In genomic region chr11:57406337-57406904, GRCh38 we compare ENCODE assay signal across 10 cellular contexts. TPM values are rescaled to one million over a fixed set of nuclear protein-coding genes. Genes with fewer than 3 reads are reported as not detected.
DNase-seq lines count a peak whose midpoint lies in the region; ATAC-seq and TF ChIP-seq lines count a peak whose summit lies in the region.
"Had no signal": no experiment of that assay in that cellular context is flagged by ENCODE, and none has a peak within 500 bp of the region (broad histone marks: within the 10 kb centered on the region; RNA-seq: fewer than 3 reads in every experiment).

No MANE protein-coding gene starts in this region.

- H3K27ac ChIP-seq in heart left ventricle = peak overlapping the region in 11 of 12 donors; percentile 33 to 75 (median 69)
- H3K27ac ChIP-seq in brain microvascular endothelial cell = no peak overlapping the region

- peak; percentile 78 for ATAC-seq in HG02970 (IDR thresholded peaks at IDR 0.05; ENCODE audit: low FRiP score, unreplicated experiment)
- ATAC-seq in heart left ventricle = peak; percentile 55 to 93 (median 78)
- ATAC-seq in T-cell (replicated peaks in 1 of 4) = no peak

- H3K27ac Mint-ChIP-seq in T-cell = peak overlapping the region in 1 of 2 donors; percentile 39

- in situ Hi-C loops in brain microvascular endothelial cell (cut with HindIII; ENCODE audit: low pct_ligation_motif_present, low sequenced_read_pairs) = no loop called here

- H3K27me3 ChIP-seq in heart left ventricle (no peaks in the 10 kb centered on the region), brain microvascular endothelial cell (replicated peaks) (no peaks in the 10 kb centered on the region)

- peaks cover 0 to 10% (median 10%) of the 10 kb centered on the region in 3 donors for H3K4me1 Mint-ChIP-seq in T-cell

- peaks cover 4 to 32% (median 22%) of the 10 kb centered on the region in 12 donors for H3K4me1 ChIP-seq in heart left ventricle

- peaks cover 40% of the 10 kb centered on the region for H3K36me3 Mint-ChIP-seq in T-cell

- intact Hi-C loops in heart left ventricle (cut with DNase I) = loop anchor here in 3 of 10 donors (2.0 to 5.0 kb wide), 4 partner anchors 18 to 59 kb away; no protein-coding TSS in a partner anchor

- CTCF ChIA-PET in T-cell (lab: Charles Lee) = no interaction called here

- TF ChIP-seq CTCF in heart left ventricle (IDR thresholded peaks at IDR 0.05) (no peak), brain microvascular endothelial cell (IDR thresholded peaks at IDR 0.05; ENCODE audit: low read depth, low read length, missing control alignments) (no peak)

- H3K9me3 ChIP-seq in heart left ventricle = no peaks in the 10 kb centered on the region

- H3K27me3 Mint-ChIP-seq in T-cell = no peaks in the 10 kb centered on the region

- no peak overlapping the region for H3K4me3 Mint-ChIP-seq in T-cell

- 46 to 53% (median 47%) methylated on average over 4 of the region's 4 CpGs for WGBS in heart left ventricle, 4 donors

- TF ChIP-seq POLR2A in heart left ventricle (IDR thresholded peaks at IDR 0.05) = no peak

- H3K9me3 Mint-ChIP-seq in T-cell = no peaks in the 10 kb centered on the region

- DNase-seq in NOMO-1 treated with DMSO at 0.1 percent for 48 hours (lab: John Stamatoyannopoulos, UW; ENCODE audit: unreplicated experiment) = peak; percentile 9
- DNase-seq in NOMO-1 treated with dmso at 0.1 percent for 144 hours (lab: John Stamatoyannopoulos, UW; ENCODE audit: unreplicated experiment) = no peak
- DNase-seq in UCSD-AML1 (lab: John Stamatoyannopoulos, UW; ENCODE audit: unreplicated experiment) = peak; percentile 71
- peak; percentile 34 to 71 (median 38) for DNase-seq in heart left ventricle
- DNase-seq in T-cell = no peak
- DNase-seq in brain microvascular endothelial cell = no peak
- no peak for DNase-seq in putamen (ENCODE audit: low spot score)

- no peak overlapping the region for H3K4me3 ChIP-seq in heart left ventricle
- H3K4me3 ChIP-seq in brain microvascular endothelial cell (ENCODE audit: low read depth, low read length) = no peak overlapping the region

- POLR2A ChIA-PET in T-cell (lab: Charles Lee) = no interaction called here

- peaks cover 0 to 53% (median 44%) of the 10 kb centered on the region in 9 donors for H3K36me3 ChIP-seq in heart left ventricle
- peaks cover under 1% of the 10 kb centered on the region for H3K36me3 ChIP-seq in brain microvascular endothelial cell (replicated peaks)

RNA-seq across cellular contexts. Expression of gene PRG2, which starts 16.0 kb away (rescaled TPM):
- total RNA-seq in heart left ventricle (under 1 TPM in 4 of 9 donors, not detected in 5; 0.14 to 0.27 (median 0.22) TPM), T-cell (under 1 TPM in 4 of 5 donors, not detected in 1; 0.33 to 0.72 (median 0.39) TPM)
- polyA plus RNA-seq in heart left ventricle = under 1 TPM in 1 of 2 donors, not detected in 1; 0.04 TPM
- total RNA-seq: T-helper 1 cell treated with Interleukin-12 subunit alpha and Interleukin-12 subunit beta and Interleukin-4 antibody, amounts not matched to agents 30 ng/mL and 1 ng/mL, for 36 hours had no signal

RNA-seq across cellular contexts. Expression of gene SLC43A3, which starts 20.5 kb away (rescaled TPM):
- total RNA-seq in heart left ventricle (10 to 100 TPM; 13.5 to 56.9 (median 24.7) TPM), T-cell (10 to 100 TPM in 4 of 5 donors, 1 to 10 TPM in 1; 9.9 to 18.1 (median 13.6) TPM)
- 10 to 100 TPM; 14.6 to 17.9 TPM for polyA plus RNA-seq in heart left ventricle

RNA-seq across cellular contexts. Expression of gene PRG3, which starts 25.5 kb away (rescaled TPM):
- total RNA-seq in heart left ventricle = not detected
- not detected for polyA plus RNA-seq in heart left ventricle
- total RNA-seq in T-cell = not detected
- total RNA-seq: mononuclear cell; T-helper 1 cell treated with Interleukin-12 subunit alpha and Interleukin-12 subunit beta and Interleukin-4 antibody, amounts not matched to agents 30 ng/mL and 1 ng/mL, for 36 hours had no signal

RNA-seq across cellular contexts. Expression of gene RTN4RL2, which starts 53.9 kb away (rescaled TPM):
- total RNA-seq in heart left ventricle (1 to 10 TPM in 5 of 9 donors, under 1 TPM in 4; 0.58 to 2.1 (median 1.1) TPM), T-cell (1 to 10 TPM in 1 of 5 donors, under 1 TPM in 4; 0.15 to 1.1 (median 0.29) TPM)
- 1 to 10 TPM; 1.0 to 1.1 TPM for polyA plus RNA-seq in heart left ventricle

Comparison
In these comparisons a context has a peak if more than half of its experiments do, and no peak if none do; other contexts are left out.
1. DNase-seq: peak in NOMO-1 treated with DMSO at 0.1 percent for 48 hours (single experiment), UCSD-AML1 (single experiment) and heart left ventricle (5 of 5); none in NOMO-1 treated with dmso at 0.1 percent for 144 hours (single experiment), T-cell (0 of 34), brain microvascular endothelial cell (single experiment) and putamen (single experiment).
2. ATAC-seq: peak in HG02970 (single experiment) and heart left ventricle (4 of 4); none in T-cell (0 of 4).